Comparison of ENCODE assay signal across 9 cellular contexts in genomic region chr6:140043357-140043756, GRCh38.
DNase-seq lines count a peak whose midpoint lies in the region; ATAC-seq and TF ChIP-seq lines count a peak whose summit lies in the region.
"Had no signal": no experiment of that assay in that cellular context is flagged by ENCODE, and none has a peak within 500 bp of the region (broad histone marks: within the 10 kb centered on the region; RNA-seq: fewer than 3 reads in every experiment).

No MANE protein-coding gene starts in this region.

- no peak overlapping the region for H4K91ac ChIP-seq in mesenchymal stem cell (ENCODE audit: low read length)

- no peak overlapping the region for H2AFZ ChIP-seq in mesenchymal stem cell (ENCODE audit: low read depth, low read length)

- no peak overlapping the region for H3K23ac ChIP-seq in mesenchymal stem cell (ENCODE audit: low read length in 2 of 2)

- H3K27me3 Mint-ChIP-seq in endodermal cell (ENCODE audit: insufficient read depth) (no peaks in the 10 kb centered on the region), endothelial cell (ENCODE audit: unreplicated experiment) (no peaks in the 10 kb centered on the region)

- in situ Hi-C loops in Caki2 (cut with HindIII; ENCODE audit: low pct_unique_long_range_greater_than_20kb, low sequenced_read_pairs) = no loop called here

- H3K27ac ChIP-seq in mesenchymal stem cell (ENCODE audit: low read length, poor library complexity, severe bottlenecking) = no peak overlapping the region
- no peak overlapping the region for H3K27ac ChIP-seq in endodermal cell (ENCODE audit: low read depth, low read length)

- H3K36me3 Mint-ChIP-seq in endodermal cell (ENCODE audit: low read depth) = no peaks in the 10 kb centered on the region
- H3K36me3 Mint-ChIP-seq in endothelial cell (ENCODE audit: low read depth, unreplicated experiment) = no peaks in the 10 kb centered on the region

- H3K9me3 Mint-ChIP-seq in endodermal cell = no peaks in the 10 kb centered on the region
- H3K9me3 Mint-ChIP-seq in endothelial cell (ENCODE audit: unreplicated experiment) = no peaks in the 10 kb centered on the region

- no peak overlapping the region for H3K14ac ChIP-seq in mesenchymal stem cell (ENCODE audit: low read length in 2 of 2)

- H3K4me2 ChIP-seq in mesenchymal stem cell (ENCODE audit: low read length, poor library complexity, severe bottlenecking) = no peak overlapping the region

- H3K27ac Mint-ChIP-seq in endodermal cell (no peak overlapping the region), endothelial cell (ENCODE audit: unreplicated experiment) (no peak overlapping the region)

- H4K8ac ChIP-seq in mesenchymal stem cell (ENCODE audit: low read length) = no peak overlapping the region

- no peak overlapping the region for H3K4ac ChIP-seq in mesenchymal stem cell (ENCODE audit: low read depth in 1 of 2, low read length in 2 of 2)

- no peaks in the 10 kb centered on the region for H3K79me1 ChIP-seq in mesenchymal stem cell (replicated peaks; ENCODE audit: low read length, poor library complexity, severe bottlenecking)

- no peak overlapping the region for H2AK5ac ChIP-seq in mesenchymal stem cell (ENCODE audit: low read length, severe bottlenecking)

- no peak for TF ChIP-seq CTCF in endodermal cell (conservative IDR thresholded peaks at IDR 0.05)
- TF ChIP-seq CTCF in endothelial cell (IDR thresholded peaks at IDR 0.05; ENCODE audit: unreplicated experiment) = no peak

- H2BK12ac ChIP-seq in mesenchymal stem cell (ENCODE audit: low read length in 2 of 2) = no peak overlapping the region

- H3K9me3 ChIP-seq in MG63 (no peaks in the 10 kb centered on the region; the same call in 1 of the 2 replicates), mesenchymal stem cell (ENCODE audit: control insufficient read depth, low read length) (no peaks in the 10 kb centered on the region), endodermal cell (ENCODE audit: control insufficient read depth, low read length) (no peaks in the 10 kb centered on the region)

- DNase-seq in Caki2 (ENCODE audit: low read depth) = peak; percentile 88
- peak; percentile 21 for DNase-seq in MG63
- DNase-seq in amniotic stem cell (lab: John Stamatoyannopoulos, UW) = peak; percentile 69
- peak; percentile 85 for DNase-seq in mesenchymal stem cell
- DNase-seq in endodermal cell = no peak
- no peak for DNase-seq in hypothalamus (lab: John Stamatoyannopoulos, UW)
- no peak for DNase-seq in endothelial cell (ENCODE audit: low spot score)
- DNase-seq: activated naive CD4-positive, alpha-beta T cell treated with Interleukin-2 at 50 U/mL for 16 hours had no signal

- H3K4me1 Mint-ChIP-seq in endodermal cell (no peaks in the 10 kb centered on the region), endothelial cell (ENCODE audit: unreplicated experiment) (no peaks in the 10 kb centered on the region)

- H3K4me1 ChIP-seq in mesenchymal stem cell (ENCODE audit: control insufficient read depth, insufficient read depth, low read depth, low read length) (peaks cover 3% of the 10 kb centered on the region), endodermal cell (ENCODE audit: control insufficient read depth, insufficient read depth, low read length) (no peaks in the 10 kb centered on the region)

- no peak overlapping the region for H3K18ac ChIP-seq in mesenchymal stem cell (ENCODE audit: low read depth in 1 of 2, low read length in 2 of 2)

- WGBS in mesenchymal stem cell = 0% methylated on average over 1 of the region's 1 CpG
- WGBS in endodermal cell (ENCODE audit: insufficient coverage in 1 of 2, insufficient read length in 1 of 2), 2 experiments = 89 to 100% methylated on average over 1 of the region's 1 CpG

- no peak overlapping the region for H2BK15ac ChIP-seq in mesenchymal stem cell (ENCODE audit: low read depth, poor library complexity, severe bottlenecking)

- H3K36me3 ChIP-seq in MG63 (no peaks in the 10 kb centered on the region), mesenchymal stem cell (ENCODE audit: control insufficient read depth in 1 of 2, insufficient read depth in 2 of 2, low read depth in 1 of 2, low read length in 2 of 2) (no peaks in the 10 kb centered on the region), endodermal cell (ENCODE audit: control insufficient read depth, insufficient read depth, low read length) (no peaks in the 10 kb centered on the region)

- no peak overlapping the region for H2BK120ac ChIP-seq in mesenchymal stem cell (ENCODE audit: low read depth, low read length)

- no peak overlapping the region for H2BK5ac ChIP-seq in mesenchymal stem cell (ENCODE audit: low read depth, low read length, poor library complexity, severe bottlenecking)

- ATAC-seq in HG03354 (IDR thresholded peaks at IDR 0.05; ENCODE audit: poor library complexity, severe bottlenecking, unreplicated experiment) = no peak

- H3K4me3 Mint-ChIP-seq in endodermal cell (no peak overlapping the region), endothelial cell (ENCODE audit: unreplicated experiment) (no peak overlapping the region)

- H3K9ac ChIP-seq in mesenchymal stem cell (ENCODE audit: low read length) (no peak overlapping the region), endodermal cell (ENCODE audit: extremely low read depth, low read length, poor library complexity, severe bottlenecking) (no peak overlapping the region)

- H3K4me3 ChIP-seq in MG63 = no peak overlapping the region
- no peak overlapping the region for H3K4me3 ChIP-seq in mesenchymal stem cell (ENCODE audit: insufficient read depth in 1 of 2, low read depth in 1 of 2, low read length in 2 of 2)
- H3K4me3 ChIP-seq in endodermal cell (ENCODE audit: low read length) = no peak overlapping the region

- no peaks in the 10 kb centered on the region for H3K27me3 ChIP-seq in MG63
- no peaks in the 10 kb centered on the region for H3K27me3 ChIP-seq in mesenchymal stem cell (ENCODE audit: control insufficient read depth in 1 of 2, insufficient read depth in 1 of 2, low read length in 2 of 2)
- H3K27me3 ChIP-seq in endodermal cell (ENCODE audit: control insufficient read depth, insufficient read depth, low read length, poor library complexity, severe bottlenecking) = no peaks in the 10 kb centered on the region

Comparison
In these comparisons a context has a peak if more than half of its experiments do, and no peak if none do; other contexts are left out.
1. DNase-seq: peak in Caki2 (single experiment), MG63 (single experiment), amniotic stem cell (single experiment) and mesenchymal stem cell (single experiment); none in endodermal cell (single experiment), hypothalamus (0 of 51) and endothelial cell (single experiment).